In genomic region chr18:74608681-74609080, GRCh38 we compare ENCODE assay signal across 18 cellular contexts. TPM values are rescaled to one million over a fixed set of nuclear protein-coding genes. Genes with fewer than 3 reads are reported as not detected.
DNase-seq lines count a peak whose midpoint lies in the region; ATAC-seq, FAIRE-seq and TF ChIP-seq lines count a peak whose summit lies in the region.
"Had no signal": no experiment of that assay in that cellular context is flagged by ENCODE, and none has a peak within 500 bp of the region (broad histone marks: within the 10 kb centered on the region; RNA-seq: fewer than 3 reads in every experiment).

No MANE protein-coding gene starts in this region.

- H2AFZ ChIP-seq in HepG2 (ENCODE audit: low read length): no peak overlapping the region

- H4K20me1 ChIP-seq in HepG2 (ENCODE audit: insufficient read depth, low read length): no peaks in the 10 kb centered on the region

- H3K4me3 ChIP-seq in HepG2 (replicated peaks in 1 of 3; ENCODE audit: insufficient read depth in 1 of 3, low read depth in 2 of 3, low read length in 3 of 3) (no peak overlapping the region), right lobe of liver (no peak overlapping the region), foreskin fibroblast (ENCODE audit: low read depth in 1 of 2, low read length in 2 of 2) (no peak overlapping the region), small intestine (ENCODE audit: low read depth in 1 of 2, low read length in 2 of 2) (no peak overlapping the region)
- H3K4me3 ChIP-seq: BLaER1, GM12878 had no signal

- POLR2A ChIA-PET in HepG2 (lab: Yijun Ruan, JAX): no interaction called here

- no peaks in the 10 kb centered on the region for H3K9me3 ChIP-seq in HepG2 (ENCODE audit: low read length)
- H3K9me3 ChIP-seq in right lobe of liver: no peaks in the 10 kb centered on the region
- no peaks in the 10 kb centered on the region for H3K9me3 ChIP-seq in small intestine (ENCODE audit: control insufficient read depth, low read depth)
- H3K9me3 ChIP-seq: BLaER1, Caco-2 had no signal

- TF ChIP-seq RAD21 in HepG2 (CRISPR knock-in tag; IDR thresholded peaks at IDR 0.05): no peak

- H3K9ac ChIP-seq in HepG2 (ENCODE audit: insufficient read depth, low read depth, low read length): no peak overlapping the region
- H3K9ac ChIP-seq: BLaER1 had no signal

- no peaks in the 10 kb centered on the region for H3K36me3 ChIP-seq in HepG2 (replicated peaks in 1 of 2; ENCODE audit: control insufficient read depth in 1 of 2, insufficient read depth in 2 of 2, low read length in 2 of 2)
- no peaks in the 10 kb centered on the region for H3K36me3 ChIP-seq in right lobe of liver
- no peaks in the 10 kb centered on the region for H3K36me3 ChIP-seq in small intestine (ENCODE audit: control insufficient read depth in 2 of 2, insufficient read depth in 2 of 2, low read length in 2 of 2)
- H3K36me3 ChIP-seq: BLaER1 had no signal

- TF ChIP-seq CTCF in HepG2 (CRISPR knock-in tag; IDR thresholded peaks at IDR 0.05) (no peak), right lobe of liver (IDR thresholded peaks at IDR 0.05) (no peak), foreskin fibroblast (IDR thresholded peaks at IDR 0.05; ENCODE audit: low read depth, low read length) (no peak)

- H3K27me3 ChIP-seq in HepG2 (ENCODE audit: control insufficient read depth in 1 of 2, insufficient read depth in 2 of 2, low read length in 2 of 2): no peaks in the 10 kb centered on the region
- no peaks in the 10 kb centered on the region for H3K27me3 ChIP-seq in right lobe of liver
- no peaks in the 10 kb centered on the region for H3K27me3 ChIP-seq in small intestine (ENCODE audit: control insufficient read depth in 2 of 2, insufficient read depth in 2 of 2, low read length in 2 of 2)
- H3K27me3 ChIP-seq: BLaER1 had no signal

- H3K4me1 ChIP-seq in HepG2 (ENCODE audit: insufficient read depth, low read length) (peaks cover 23% of the 10 kb centered on the region), right lobe of liver (peaks cover 0 to 8% (median 0%) of the 10 kb centered on the region in 4 donors), small intestine (ENCODE audit: control insufficient read depth in 2 of 2, insufficient read depth in 1 of 2, low read depth in 1 of 2, low read length in 1 of 2) (no peaks in the 10 kb centered on the region)
- H3K4me1 ChIP-seq: Caco-2 had no signal

- BruUV-seq in HepG2 (replicated peaks; lab: Mats Ljungman, UMichigan): no TSS peak

- 81% methylated on average over 2 of the region's 2 CpGs for WGBS in HepG2 (ENCODE audit: low lambda C conversion rate)
- 61% methylated on average over 2 of the region's 2 CpGs for WGBS in right lobe of liver (ENCODE audit: insufficient coverage, low coverage, low lambda C conversion rate, missing lambda C conversion rate)
- 10 to 71% (median 48%) methylated on average over 2 of the region's 2 CpGs for WGBS in small intestine, 3 donors

- H3K4me2 ChIP-seq in HepG2 (ENCODE audit: low read depth, low read length): no peak overlapping the region
- H3K4me2 ChIP-seq: BLaER1 had no signal

- in situ Hi-C loops in HepG2 (cut with HindIII; ENCODE audit: extremely low pct_ligation_motif_present, low pct_unique_long_range_greater_than_20kb): no loop called here

- CTCF ChIA-PET in HepG2 (lab: Yijun Ruan, JAX; ENCODE audit: low intra/inter-chr PET ratio, low total read pairs): no interaction called here

- intact Hi-C loops in HepG2 (cut with micrococcal nuclease; ENCODE audit: unreplicated experiment): no loop called here
- intact Hi-C loops in right lobe of liver (cut with DNase I): no loop called here

- peaks cover 4% of the 10 kb centered on the region for H3K79me2 ChIP-seq in HepG2 (ENCODE audit: insufficient read depth, low read length)

- TF ChIP-seq POLR2A in HepG2 (IDR thresholded peaks at IDR 0.05; ENCODE audit: insufficient read depth in 1 of 2, low read depth in 2 of 2, low read length in 2 of 2) (no peak), right lobe of liver (IDR thresholded peaks at IDR 0.05) (no peak)

- FAIRE-seq in HepG2 (lab: Jason Lieb, UNC): no peak
- FAIRE-seq in small intestine (lab: Jason Lieb, UNC): no peak
- FAIRE-seq: GM12878, HTR-8/SVneo had no signal

- no peak for ATAC-seq in HepG2
- no peak for ATAC-seq in right lobe of liver

- TF ChIP-seq EP300 in HepG2 (IDR thresholded peaks at IDR 0.05; ENCODE audit: low read depth in 2 of 2, low read length in 2 of 2): no peak
- TF ChIP-seq EP300 in HepG2 (CRISPR knock-in tag; IDR thresholded peaks at IDR 0.05; ENCODE audit: borderline replicate concordance): no peak

- DNase-seq in HepG2 (ENCODE audit: low spot score): peak; percentile 27
- no peak for DNase-seq in right lobe of liver
- DNase-seq in SW480 (ENCODE audit: low spot score): peak; percentile 6
- peak; percentile 41 to 50 for DNase-seq in foreskin fibroblast
- DNase-seq in small intestine: peak; percentile 68
- no peak for DNase-seq in activated naive CD4-positive, alpha-beta T cell treated with Interleukin-2 at 50 U/mL for 16 hours
- no peak for DNase-seq in retina
- DNase-seq in activated CD4-positive, alpha-beta T cell treated with anti-CD3 and anti-CD28 coated beads, Interleukin-2, amount 50 U/mL, for 1 hour: no peak
- DNase-seq: 8988T; AML-193; Caco-2; CD8-positive, alpha-beta memory T cell; DMS53; GOT3; H9 had no signal

- H3K27ac ChIP-seq in HepG2 (ENCODE audit: extremely low read length, insufficient read depth, low read length) (no peak overlapping the region), right lobe of liver (no peak overlapping the region), small intestine (ENCODE audit: low read depth in 1 of 2, low read length in 1 of 2) (no peak overlapping the region)
- H3K27ac ChIP-seq: BLaER1 had no signal

TF ChIP-seq in HepG2, 621 proteins besides CTCF, POLR2A, EP300 and RAD21:
- TF ChIP-seq, protein P1, sequence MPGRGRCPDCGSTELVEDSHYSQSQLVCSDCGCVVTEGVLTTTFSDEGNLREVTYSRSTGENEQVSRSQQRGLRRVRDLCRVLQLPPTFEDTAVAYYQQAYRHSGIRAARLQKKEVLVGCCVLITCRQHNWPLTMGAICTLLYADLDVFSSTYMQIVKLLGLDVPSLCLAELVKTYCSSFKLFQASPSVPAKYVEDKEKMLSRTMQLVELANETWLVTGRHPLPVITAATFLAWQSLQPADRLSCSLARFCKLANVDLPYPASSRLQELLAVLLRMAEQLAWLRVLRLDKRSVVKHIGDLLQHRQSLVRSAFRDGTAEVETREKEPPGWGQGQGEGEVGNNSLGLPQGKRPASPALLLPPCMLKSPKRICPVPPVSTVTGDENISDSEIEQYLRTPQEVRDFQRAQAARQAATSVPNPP (CRISPR knock-in tag; IDR thresholded peaks at IDR 0.05): no peak
- TF ChIP-seq CREB1 (IDR thresholded peaks at IDR 0.05): peak; percentile 66
- no peak for TF ChIP-seq CREB1 (CRISPR knock-in tag; IDR thresholded peaks at IDR 0.05)

RNA-seq across cellular contexts. Expression of gene ZNF407, which starts 11.0 kb away (rescaled TPM):
- total RNA-seq in HepG2 (2016; rRNA removed; fragmentation: Illumina TruSeq; extraction: Trizol): 8.3 and 8.7 TPM in 2 replicates
- 3.8 and 5.4 TPM in 2 replicates for total RNA-seq in HepG2 (2016; cell fraction: cytosol; rRNA removed; fragmentation: Illumina TruSeq; extraction: Trizol; ENCODE audit: low read depth)
- total RNA-seq in HepG2 (2016; cell fraction: insoluble cytoplasmic fraction; rRNA removed; fragmentation: Illumina TruSeq; extraction: Trizol): 7.6 and 8.5 TPM in 2 replicates
- total RNA-seq in HepG2 (2016; cell fraction: membrane; rRNA removed; fragmentation: Illumina TruSeq; extraction: Trizol): 3.2 and 3.7 TPM in 2 replicates
- total RNA-seq in HepG2 (2016; cell fraction: nucleus; rRNA removed; fragmentation: Illumina TruSeq; extraction: Trizol): 30.6 and 34.2 TPM in 2 replicates
- polyA plus RNA-seq in HepG2 (2011; rRNA removed): 2.2 and 2.3 TPM in 2 replicates
- polyA plus RNA-seq in HepG2 (2011; cell fraction: cytosol; rRNA removed): 1.9 TPM in 2 replicates
- polyA plus RNA-seq in HepG2 (2011; cell fraction: nucleus; rRNA removed): 5.6 and 6.2 TPM in 2 replicates
- 2.2 and 3.1 TPM in 2 replicates for polyA plus RNA-seq in HepG2 (2012)
- polyA plus RNA-seq in HepG2 (2016; cell fraction: cytosol; fragmentation: Illumina TruSeq; extraction: Trizol; ENCODE audit: low read depth): 0.15 and 0.18 TPM in 2 replicates
- 2.2 and 2.5 TPM in 2 replicates for polyA plus RNA-seq in HepG2 (2016; cell fraction: insoluble cytoplasmic fraction; fragmentation: Illumina TruSeq; extraction: Trizol; ENCODE audit: low read depth)
- polyA plus RNA-seq in HepG2 (2016; cell fraction: membrane; fragmentation: Illumina TruSeq; extraction: Trizol; ENCODE audit: low read depth): 0.23 and 0.27 TPM in 2 replicates
- 5.1 and 5.5 TPM in 2 replicates for polyA plus RNA-seq in HepG2 (2016; cell fraction: nucleus; fragmentation: Illumina TruSeq; extraction: Trizol; ENCODE audit: insufficient read depth, low read depth)
- polyA minus RNA-seq in HepG2 (2011; rRNA and poly(A)+ RNA removed; ENCODE audit: low replicate concordance): 24.1 and 31.8 TPM in 2 replicates
- polyA minus RNA-seq in HepG2 (2011; cell fraction: cytosol; rRNA and poly(A)+ RNA removed): 5.8 and 8.0 TPM in 2 replicates
- polyA minus RNA-seq in HepG2 (2011; cell fraction: nucleus; rRNA and poly(A)+ RNA removed): 109 and 118 TPM in 2 replicates
- total RNA-seq in right lobe of liver: 1 to 10 TPM; 4.3 to 8.0 (median 5.7) TPM
- polyA plus RNA-seq in small intestine: 1 to 10 TPM; 2.7 to 4.7 (median 3.4) TPM

Comparison
In these comparisons a context has a peak if more than half of its experiments do, and no peak if none do; other contexts are left out.
1. DNase-seq: peak in HepG2 (single experiment), SW480 (single experiment), foreskin fibroblast (2 of 2) and small intestine (single experiment); none in right lobe of liver (0 of 3), activated naive CD4-positive, alpha-beta T cell treated with Interleukin-2 at 50 U/mL for 16 hours (single experiment), retina (single experiment) and activated CD4-positive, alpha-beta T cell treated with anti-CD3 and anti-CD28 coated beads, Interleukin-2, amount 50 U/mL, for 1 hour (single experiment).